In genomic region chr9:25678846-25679360, GRCh38 we compare ENCODE assay signal across 11 cellular contexts. TPM values are rescaled to one million over a fixed set of nuclear protein-coding genes. Genes with fewer than 3 reads are reported as not detected.
DNase-seq lines count a peak whose midpoint lies in the region; ATAC-seq and TF ChIP-seq lines count a peak whose summit lies in the region.
"Had no signal": no experiment of that assay in that cellular context is flagged by ENCODE, and none has a peak within 500 bp of the region (broad histone marks: within the 10 kb centered on the region; RNA-seq: fewer than 3 reads in every experiment).

No MANE protein-coding gene starts in this region.

- H3K4me1 Mint-ChIP-seq in effector memory CD8-positive, alpha-beta T cell (ENCODE audit: low read depth in 2 of 2): peaks cover 0 to 1% of the 10 kb centered on the region in 2 donors
- H3K4me1 Mint-ChIP-seq: activated B cell treated with CpG ODN at 0.5 μM for 24 hours had no signal

- H3K79me1 ChIP-seq in trophoblast cell (ENCODE audit: low read length): peaks cover 13% of the 10 kb centered on the region

- H4K12ac ChIP-seq in trophoblast cell (ENCODE audit: low read depth, low read length): no peak overlapping the region

- H3K4me3 Mint-ChIP-seq in effector memory CD8-positive, alpha-beta T cell: no peak overlapping the region
- H3K4me3 Mint-ChIP-seq: CD8-positive, alpha-beta memory T cell had no signal

- peak overlapping the region; percentile 73 for H3K4me3 ChIP-seq in AG04450 (ENCODE audit: low read depth, low read length)
- H3K4me3 ChIP-seq in Peyer's patch: peak overlapping the region; percentile 45 to 86 (median 64)
- peak overlapping the region; percentile 80 to 92 (median 90) for H3K4me3 ChIP-seq in esophagus squamous epithelium
- H3K4me3 ChIP-seq in trophoblast cell (ENCODE audit: low read depth, low read length): no peak overlapping the region

- H3K27ac Mint-ChIP-seq in effector memory CD8-positive, alpha-beta T cell: no peak overlapping the region
- H3K27ac Mint-ChIP-seq: activated B cell treated with CpG ODN at 0.5 μM for 24 hours; brain; CD8-positive, alpha-beta memory T cell had no signal

- no peak overlapping the region for H4K8ac ChIP-seq in trophoblast cell (ENCODE audit: low read depth, low read length)

- no peak overlapping the region for H3K23ac ChIP-seq in trophoblast cell (ENCODE audit: low read length)

- 28 to 31% methylated on average over 4 of the region's 4 CpGs for WGBS in esophagus squamous epithelium, 2 donors
- WGBS in trophoblast cell (ENCODE audit: extremely low coverage, insufficient coverage, insufficient read length): no CpG with 5 or more reads among the region's 4 CpGs

- H3K4me2 ChIP-seq in trophoblast cell (ENCODE audit: low read length): peak overlapping the region; percentile 61

- no peak overlapping the region for H2BK5ac ChIP-seq in trophoblast cell (ENCODE audit: low read depth, low read length, poor library complexity)

- no peak overlapping the region for H2BK120ac ChIP-seq in trophoblast cell (ENCODE audit: insufficient read depth, low read length, poor library complexity)

- peaks cover 6 to 16% of the 10 kb centered on the region in 2 donors for H3K9me3 Mint-ChIP-seq in effector memory CD8-positive, alpha-beta T cell

- H2BK12ac ChIP-seq in trophoblast cell (ENCODE audit: low read length): no peak overlapping the region

- DNase-seq in AG04450 (ENCODE audit: low read depth, low spot score) (no peak), Peyer's patch (no peak), esophagus squamous epithelium (lab: John Stamatoyannopoulos, UW) (no peak), trophoblast cell (peak in 1 of 2 donors; percentile 45), Ammon's horn (ENCODE audit: low spot score) (no peak), NCI-H345 (lab: John Stamatoyannopoulos, UW) (no peak)
- DNase-seq in effector memory CD8-positive, alpha-beta T cell: no peak

- peaks cover 0 to 2% (median 0%) of the 10 kb centered on the region in 4 donors for H3K4me1 ChIP-seq in Peyer's patch
- H3K4me1 ChIP-seq in esophagus squamous epithelium: peaks cover 0 to 38% (median 6%) of the 10 kb centered on the region in 3 donors
- H3K4me1 ChIP-seq in trophoblast cell (ENCODE audit: control insufficient read depth in 1 of 2, insufficient read depth in 2 of 2, low read length in 2 of 2): peaks cover 3 to 9% of the 10 kb centered on the region in 2 experiments

- H2AFZ ChIP-seq in trophoblast cell (ENCODE audit: insufficient read depth, low read length, poor library complexity): no peak overlapping the region

- H3K14ac ChIP-seq in trophoblast cell (ENCODE audit: low read length): no peak overlapping the region

- no peak overlapping the region for H4K91ac ChIP-seq in trophoblast cell (ENCODE audit: low read depth, low read length)

- POLR2A ChIA-PET in AG04450 (lab: Yijun Ruan, JAX): interaction anchor here (1.1 kb wide), 1 partner anchor 37 kb away, joined by 3 read pairs; no protein-coding TSS in a partner anchor

- TF ChIP-seq POLR2A in Peyer's patch (IDR thresholded peaks at IDR 0.05) (no peak), esophagus squamous epithelium (IDR thresholded peaks at IDR 0.05) (no peak)

- H3K27me3 ChIP-seq in AG04450 (ENCODE audit: control insufficient read depth, insufficient read depth, low read length) (no peaks in the 10 kb centered on the region), Peyer's patch (no peaks in the 10 kb centered on the region), esophagus squamous epithelium (no peaks in the 10 kb centered on the region), trophoblast cell (ENCODE audit: insufficient read depth, low read length) (no peaks in the 10 kb centered on the region)

- H3K36me3 ChIP-seq in Peyer's patch (no peaks in the 10 kb centered on the region), esophagus squamous epithelium (no peaks in the 10 kb centered on the region), trophoblast cell (ENCODE audit: control insufficient read depth in 1 of 2, insufficient read depth in 2 of 2, low read length in 2 of 2) (no peaks in the 10 kb centered on the region)

- H3K27me3 Mint-ChIP-seq in effector memory CD8-positive, alpha-beta T cell: no peaks in the 10 kb centered on the region
- H3K27me3 Mint-ChIP-seq: brain had no signal

- H3K79me2 ChIP-seq in trophoblast cell (ENCODE audit: control insufficient read depth, insufficient read depth, low read length, poor library complexity): peaks cover 12% of the 10 kb centered on the region

- H3K4ac ChIP-seq in trophoblast cell (ENCODE audit: low read depth, low read length): no peak overlapping the region

- no peak overlapping the region for H2AK5ac ChIP-seq in trophoblast cell (ENCODE audit: low read length)

- no peak overlapping the region for H3K9ac ChIP-seq in trophoblast cell (ENCODE audit: low read length)

- TF ChIP-seq CTCF in AG04450 (IDR thresholded peaks at IDR 0.05; ENCODE audit: low read depth, low read length) (no peak), Peyer's patch (IDR thresholded peaks at IDR 0.05) (no peak), esophagus squamous epithelium (IDR thresholded peaks at IDR 0.05) (no peak)

- no peak overlapping the region for H3K18ac ChIP-seq in trophoblast cell (ENCODE audit: low read length)

- H3K27ac ChIP-seq in AG04450 (ENCODE audit: low read depth, low read length) (no peak overlapping the region), Peyer's patch (peak overlapping the region in 3 of 4 donors; percentile 93 to 98 (median 97)), esophagus squamous epithelium (peak overlapping the region; percentile 97 to 99 (median 98)), trophoblast cell (ENCODE audit: low read depth, low read length) (peak overlapping the region; percentile 93)

- H3K36me3 Mint-ChIP-seq in effector memory CD8-positive, alpha-beta T cell (ENCODE audit: insufficient read depth): no peaks in the 10 kb centered on the region
- H3K36me3 Mint-ChIP-seq: brain; CD8-positive, alpha-beta memory T cell had no signal

- no peak for ATAC-seq in HG02571 (IDR thresholded peaks at IDR 0.05; ENCODE audit: unreplicated experiment)
- no peak for ATAC-seq in effector memory CD8-positive, alpha-beta T cell (replicated peaks)

- no peaks in the 10 kb centered on the region; the same call in 1 of the 2 replicates for H3K9me3 ChIP-seq in AG04450 (ENCODE audit: control insufficient read depth, insufficient read depth, low read length)
- peaks cover 0 to 4% (median 0%) of the 10 kb centered on the region in 4 donors for H3K9me3 ChIP-seq in Peyer's patch
- peaks cover 0 to 5% (median 0%) of the 10 kb centered on the region in 3 donors for H3K9me3 ChIP-seq in esophagus squamous epithelium
- no peaks in the 10 kb centered on the region for H3K9me3 ChIP-seq in trophoblast cell (ENCODE audit: insufficient read depth, low read depth, low read length)

- CTCF ChIA-PET in AG04450 (lab: Charles Lee): no interaction called here

- intact Hi-C loops in esophagus squamous epithelium (cut with DNase I): no loop called here

RNA-seq across cellular contexts. Expression of gene TUSC1, which starts 0.7 kb away (rescaled TPM):
- 2.6 and 3.6 TPM in 2 replicates for polyA plus RNA-seq in AG04450 (2011; rRNA removed)
- 0.64 and 0.87 TPM in 2 replicates for polyA minus RNA-seq in AG04450 (2011; rRNA and poly(A)+ RNA removed)
- total RNA-seq in Peyer's patch (10 to 100 TPM in 3 of 4 donors, 1 to 10 TPM in 1; 3.3 to 16.1 (median 13.4) TPM), esophagus squamous epithelium (10 to 100 TPM in 3 of 4 donors, 1 to 10 TPM in 1; 7.8 to 18.3 (median 13.2) TPM)
- polyA plus RNA-seq in trophoblast cell (2013): 7.9 and 8.5 TPM in 2 replicates
- total RNA-seq: CD8-positive, alpha-beta memory T cell had no signal
- polyA plus RNA-seq: CD8-positive, alpha-beta memory T cell had no signal
